In the genomic region with DNA sequence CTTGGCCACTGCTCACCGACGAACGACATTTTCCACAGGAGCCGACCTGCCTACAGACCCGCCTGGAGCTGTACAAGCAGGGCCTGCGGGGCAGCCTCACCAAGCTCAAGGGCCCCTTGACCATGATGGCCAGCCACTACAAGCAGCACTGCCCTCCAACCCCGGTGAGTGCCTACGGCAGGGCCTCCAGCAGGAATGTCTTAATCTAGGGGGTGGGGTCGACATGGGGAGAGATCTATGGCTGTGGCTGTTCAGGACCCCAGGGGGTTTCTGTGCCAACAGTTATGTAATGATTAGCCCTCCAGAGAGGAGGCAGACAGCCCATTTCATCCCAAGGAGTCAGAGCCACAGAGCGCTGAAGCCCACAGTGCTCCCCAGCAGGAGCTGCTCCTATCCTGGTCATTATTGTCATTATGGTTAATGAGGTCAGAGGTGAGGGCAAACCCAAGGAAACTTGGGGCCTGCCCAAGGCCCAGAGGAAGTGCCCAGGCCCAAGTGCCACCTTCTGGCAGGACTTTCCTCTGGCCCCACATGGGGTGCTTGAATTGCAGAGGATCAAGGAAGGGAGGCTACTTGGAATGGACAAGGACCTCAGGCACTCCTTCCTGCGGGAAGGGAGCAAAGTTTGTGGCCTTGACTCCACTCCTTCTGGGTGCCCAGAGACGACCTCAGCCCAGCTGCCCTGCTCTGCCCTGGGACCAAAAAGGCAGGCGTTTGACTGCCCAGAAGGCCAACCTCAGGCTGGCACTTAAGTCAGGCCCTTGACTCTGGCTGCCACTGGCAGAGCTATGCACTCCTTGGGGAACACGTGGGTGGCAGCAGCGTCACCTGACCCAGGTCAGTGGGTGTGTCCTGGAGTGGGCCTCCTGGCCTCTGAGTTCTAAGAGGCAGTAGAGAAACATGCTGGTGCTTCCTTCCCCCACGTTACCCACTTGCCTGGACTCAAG, we compare ENCODE assay signal across 17 cellular contexts. TPM values are rescaled to one million over a fixed set of nuclear protein-coding genes. Genes with fewer than 3 reads are reported as not detected.
DNase-seq lines count a peak whose midpoint lies in the region; ATAC-seq and TF ChIP-seq lines count a peak whose summit lies in the region.
"Had no signal": no experiment of that assay in that cellular context is flagged by ENCODE, and none has a peak within 500 bp of the region (broad histone marks: within the 10 kb centered on the region; RNA-seq: fewer than 3 reads in every experiment).

No MANE protein-coding gene starts in this region.

- peak overlapping the region; percentile 39; the same call in 1 of the 2 replicates for H3K14ac ChIP-seq in H9 (ENCODE audit: insufficient read depth, low read length)

- peaks cover 0 to 1% (median 0%) of the 10 kb centered on the region in 3 donors for H3K36me3 Mint-ChIP-seq in CD8-positive, alpha-beta memory T cell
- H3K36me3 Mint-ChIP-seq in H9 (ENCODE audit: insufficient read depth in 1 of 3, low read depth in 3 of 3) (no peaks in the 10 kb centered on the region), WTC11 (no peaks in the 10 kb centered on the region)
- H3K36me3 Mint-ChIP-seq: brain had no signal

- intact Hi-C loops in heart left ventricle (cut with DNase I), result no loop called here

- no peak overlapping the region for H3K4ac ChIP-seq in H9 (ENCODE audit: low read depth, low read length)

- peaks cover 21 to 72% (median 46%) of the 10 kb centered on the region in 3 donors for H3K4me1 Mint-ChIP-seq in CD8-positive, alpha-beta memory T cell
- H3K4me1 Mint-ChIP-seq in H9, result peaks cover 4 to 5% of the 10 kb centered on the region in 2 experiments; a peak in 3 of 4 replicates
- no peaks in the 10 kb centered on the region for H3K4me1 Mint-ChIP-seq in WTC11
- H3K4me1 Mint-ChIP-seq: brain had no signal

- H4K91ac ChIP-seq in H9 (ENCODE audit: insufficient read length, low read depth, low read length), result no peak overlapping the region

- TF ChIP-seq CTCF in H9 (conservative IDR thresholded peaks at IDR 0.05) (no peak), WTC11 (IDR thresholded peaks at IDR 0.05) (no peak), heart left ventricle (IDR thresholded peaks at IDR 0.05) (no peak)

- DNase-seq in CD8-positive, alpha-beta memory T cell, result no peak
- DNase-seq in H9, result no peak
- no peak for DNase-seq in WTC11 (ENCODE audit: low spot score)
- DNase-seq in kidney tubule cell (ENCODE audit: low spot score), result peak; percentile 59
- DNase-seq in NCI-H82 treated with DMSO at 0.1 percent for 48 hours (lab: John Stamatoyannopoulos, UW; ENCODE audit: unreplicated experiment), result no peak
- no peak for DNase-seq in heart left ventricle
- no peak for DNase-seq in EL
- DNase-seq: activated CD8-positive, alpha-beta memory T cell treated with anti-CD3 and anti-CD28 coated beads, Interleukin-2, amount 50 U/mL, for 4 hours; heart right ventricle; NCI-H1930; OCI-M1; substantia nigra had no signal

- TF ChIP-seq POLR2A in heart left ventricle (IDR thresholded peaks at IDR 0.05), result no peak

- no peak overlapping the region for H3K27ac ChIP-seq in CD8-positive, alpha-beta memory T cell (ENCODE audit: low read depth, low read length)
- H3K27ac ChIP-seq in H9 (ENCODE audit: insufficient read length, low read depth, low read length) (no peak overlapping the region), heart left ventricle (no peak overlapping the region)
- H3K27ac ChIP-seq: heart right ventricle had no signal

- no peak overlapping the region for H4K5ac ChIP-seq in H9 (ENCODE audit: insufficient read length, low read depth, low read length)

- H3T11ph ChIP-seq in H9 (ENCODE audit: low read length), result no peak overlapping the region

- H3K79me1 ChIP-seq in H9 (ENCODE audit: insufficient read depth, low read depth, low read length, poor library complexity, severe bottlenecking), result no peaks in the 10 kb centered on the region

- peak overlapping the region in 3 of 7 donors; percentile 15 to 50 (median 25) for H3K4me3 Mint-ChIP-seq in CD8-positive, alpha-beta memory T cell
- H3K4me3 Mint-ChIP-seq in H9 (no peak overlapping the region), WTC11 (no peak overlapping the region)
- H3K4me3 Mint-ChIP-seq: brain had no signal

- H2BK20ac ChIP-seq in H9 (ENCODE audit: low read depth, low read length, poor library complexity, severe bottlenecking), result no peak overlapping the region

- H3K9me3 ChIP-seq in CD8-positive, alpha-beta memory T cell (ENCODE audit: low read length), result no peaks in the 10 kb centered on the region
- H3K9me3 ChIP-seq in H9 (ENCODE audit: control insufficient read depth, low read depth, low read length) (no peaks in the 10 kb centered on the region), heart left ventricle (no peaks in the 10 kb centered on the region)
- H3K9me3 ChIP-seq: heart right ventricle had no signal

- no peak overlapping the region for H2AK5ac ChIP-seq in H9 (ENCODE audit: insufficient read length, low read length)

- no peaks in the 10 kb centered on the region for H3K27me3 ChIP-seq in CD8-positive, alpha-beta memory T cell (ENCODE audit: insufficient read depth, low read length, poor library complexity, severe bottlenecking)
- no peaks in the 10 kb centered on the region for H3K27me3 ChIP-seq in H9 (ENCODE audit: insufficient read depth, low read length)
- H3K27me3 ChIP-seq in heart left ventricle, result no peaks in the 10 kb centered on the region
- H3K27me3 ChIP-seq: heart right ventricle had no signal

- no peaks in the 10 kb centered on the region for H4K20me1 ChIP-seq in H9 (ENCODE audit: control insufficient read depth, insufficient read depth, insufficient read length)

- POLR2A ChIA-PET in CD8-positive, alpha-beta memory T cell (lab: Charles Lee), result interaction anchor here (0.6 kb wide), 1 partner anchor 59 kb away, joined by 3 read pairs; no protein-coding TSS in a partner anchor
- POLR2A ChIA-PET in WTC11 (lab: Charles Lee), result no interaction called here

- H2BK5ac ChIP-seq in H9 (ENCODE audit: insufficient read length, low read length), result no peak overlapping the region

- H3K23me2 ChIP-seq in H9 (ENCODE audit: insufficient read length, low read depth, low read length, poor library complexity, severe bottlenecking), result no peaks in the 10 kb centered on the region

- H3K4me1 ChIP-seq in CD8-positive, alpha-beta memory T cell (ENCODE audit: insufficient read depth, low read length), result peaks cover 12% of the 10 kb centered on the region
- H3K4me1 ChIP-seq in H9 (ENCODE audit: insufficient read depth, low read length), result no peaks in the 10 kb centered on the region
- H3K4me1 ChIP-seq in heart left ventricle, result peaks cover 0 to 6% (median 0%) of the 10 kb centered on the region in 12 donors

- H2BK12ac ChIP-seq in H9 (ENCODE audit: insufficient read length, low read depth, low read length), result no peak overlapping the region

- no peak overlapping the region for H4K8ac ChIP-seq in H9 (replicated peaks; ENCODE audit: insufficient read length, low read depth, low read length)

- no peak overlapping the region for H3K4me3 ChIP-seq in CD8-positive, alpha-beta memory T cell (ENCODE audit: low read length)
- no peak overlapping the region for H3K4me3 ChIP-seq in heart left ventricle
- H3K4me3 ChIP-seq: heart right ventricle had no signal

- no peaks in the 10 kb centered on the region for H3K79me2 ChIP-seq in H9 (ENCODE audit: insufficient read depth, low read length)

- H2AFZ ChIP-seq in H9 (ENCODE audit: low read length), result no peak overlapping the region

- H3K56ac ChIP-seq in H9 (ENCODE audit: insufficient read length, low read depth, low read length), result no peak overlapping the region

- no peak overlapping the region for H3K4me2 ChIP-seq in H9 (ENCODE audit: insufficient read depth, insufficient read length, low read length)

- no peak overlapping the region for H3K23ac ChIP-seq in H9 (ENCODE audit: insufficient read length, low read depth, low read length)

- no peak overlapping the region for H2BK120ac ChIP-seq in H9 (ENCODE audit: low read depth, low read length, poor library complexity, severe bottlenecking)

- H3K18ac ChIP-seq in H9 (ENCODE audit: insufficient read length, low read depth, low read length), result no peak overlapping the region

- H3K9ac ChIP-seq in H9 (ENCODE audit: extremely low read depth, insufficient read length, low read length), result no peak overlapping the region

- H3K9me3 Mint-ChIP-seq in CD8-positive, alpha-beta memory T cell, result no peaks in the 10 kb centered on the region
- H3K9me3 Mint-ChIP-seq in H9 (no peaks in the 10 kb centered on the region), WTC11 (no peaks in the 10 kb centered on the region)
- H3K9me3 Mint-ChIP-seq: brain had no signal

- CTCF ChIA-PET in CD8-positive, alpha-beta memory T cell (lab: Charles Lee), result interaction anchor here (3.0 kb wide), 1 partner anchor 10 kb away, joined by 18 read pairs; no protein-coding TSS in a partner anchor
- CTCF ChIA-PET in WTC11 (lab: Charles Lee), result interaction anchor here (0.9 to 2.7 kb wide), 2 partner anchors 10 to 12 kb away, joined by 4 to 9 read pairs; no protein-coding TSS in a partner anchor

- no peaks in the 10 kb centered on the region for H3K36me3 ChIP-seq in CD8-positive, alpha-beta memory T cell (ENCODE audit: insufficient read depth, low read length)
- no peaks in the 10 kb centered on the region for H3K36me3 ChIP-seq in heart left ventricle
- H3K36me3 ChIP-seq: heart right ventricle had no signal

- ATAC-seq in WTC11 (peak; percentile 23; the same call in 1 of the 2 replicates), heart left ventricle (no peak), GM18861 (IDR thresholded peaks at IDR 0.05; ENCODE audit: unreplicated experiment) (no peak)
- ATAC-seq: heart right ventricle had no signal

- peak overlapping the region in 5 of 8 donors; percentile 19 to 75 (median 51) for H3K27ac Mint-ChIP-seq in CD8-positive, alpha-beta memory T cell
- H3K27ac Mint-ChIP-seq in H9 (no peak overlapping the region), WTC11 (no peak overlapping the region)
- H3K27ac Mint-ChIP-seq: brain, progenitor cell of endocrine pancreas had no signal

- no peaks in the 10 kb centered on the region for H3K27me3 Mint-ChIP-seq in CD8-positive, alpha-beta memory T cell
- H3K27me3 Mint-ChIP-seq in H9 (ENCODE audit: low read depth), result no peaks in the 10 kb centered on the region
- H3K27me3 Mint-ChIP-seq in WTC11 (ENCODE audit: low read depth), result no peaks in the 10 kb centered on the region

- no CpG with 5 or more reads among the region's 16 CpGs for WGBS in H9 (ENCODE audit: extremely low coverage, insufficient read length, low lambda C conversion rate)
- WGBS in heart left ventricle, 4 donors, result 80 to 87% (median 86%) methylated on average over 11 to 16 of the region's 16 CpGs

- H2BK15ac ChIP-seq in H9 (ENCODE audit: low read depth, low read length), result no peak overlapping the region

RNA-seq across cellular contexts. Expression of gene CSF2, which starts 1.5 kb away (rescaled TPM):
- 100 to 1,000 TPM; 393 to 409 TPM for total RNA-seq in CD8-positive, alpha-beta memory T cell
- polyA plus RNA-seq in CD8-positive, alpha-beta memory T cell, result not detected
- total RNA-seq in H9 (2021), result not detected in 2 replicates
- total RNA-seq in WTC11 (2021), result 0.25 TPM in 1 of 3 replicates, not detected in the others
- total RNA-seq in heart left ventricle, result under 1 TPM in 1 of 9 donors, not detected in 8; 0.67 TPM
- polyA plus RNA-seq in heart left ventricle, result not detected
- total RNA-seq: H1, heart right ventricle, mesenteric fat pad, progenitor cell of endocrine pancreas had no signal
- polyA plus RNA-seq: H1, heart right ventricle had no signal

RNA-seq across cellular contexts. Expression of gene IL3, which starts 14.6 kb away (rescaled TPM):
- total RNA-seq in CD8-positive, alpha-beta memory T cell, result 10 to 100 TPM; 69.7 to 71.9 TPM
- polyA plus RNA-seq in CD8-positive, alpha-beta memory T cell, result not detected
- total RNA-seq in H9 (2021) (not detected in 2 replicates), WTC11 (2021) (not detected in 3 replicates), heart left ventricle (not detected)
- not detected for polyA plus RNA-seq in heart left ventricle
- total RNA-seq: H1, heart right ventricle, mesenteric fat pad, progenitor cell of endocrine pancreas had no signal
- polyA plus RNA-seq: H1, heart right ventricle had no signal

Comparison
In these comparisons a context has a peak if more than half of its experiments do, and no peak if none do; other contexts are left out.
1. H3K27ac Mint-ChIP-seq: peak in CD8-positive, alpha-beta memory T cell (5 of 8); none in H9 (0 of 3) and WTC11 (single experiment).
2. RNA of gene CSF2, which starts 1.5 kb away (total RNA-seq): 393 to 409 TPM in CD8-positive, alpha-beta memory T cell; not detected in H9, 0.25 TPM in WTC11 and 0.67 TPM in heart left ventricle; every median in the first group is over 100 times any median in the second.
3. RNA of gene IL3, which starts 14.6 kb away (total RNA-seq): 69.7 to 71.9 TPM in CD8-positive, alpha-beta memory T cell; not detected in WTC11, not detected in H9 and not detected in heart left ventricle; every median in the first group is over 10 times any median in the second.